Comparison of ENCODE assay signal across 19 cellular contexts in the genomic region with DNA sequence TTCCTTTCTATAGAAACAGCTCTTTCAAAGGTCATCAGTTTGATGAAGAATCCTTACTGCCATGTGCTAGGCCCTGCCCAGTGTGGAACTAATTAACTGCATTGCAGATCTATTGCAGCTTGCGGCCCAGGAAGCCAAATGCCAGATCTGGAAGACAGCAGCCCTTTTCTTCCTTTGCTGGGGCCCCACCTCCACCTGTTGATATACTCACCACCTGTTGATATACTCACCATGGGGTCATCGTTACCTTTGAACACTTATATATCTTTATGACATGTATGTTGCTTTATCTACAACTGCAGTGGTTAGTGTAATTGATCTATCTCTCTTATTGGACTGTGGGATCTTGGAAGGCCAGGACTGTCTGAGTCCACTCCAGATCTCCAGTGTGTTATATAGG.
"Had no signal": no experiment of that assay in that cellular context is flagged by ENCODE, and none has a peak within 500 bp of the region (broad histone marks: within the 10 kb centered on the region; RNA-seq: fewer than 3 reads in every experiment).

No MANE protein-coding gene starts in this region.

- ATAC-seq: K562, SK-N-SH treated with all-trans-retinoic acid at 6 μM for 48 hours had no signal

- H3K4me3 ChIP-seq: K562 had no signal

- FAIRE-seq: K562, RCC 7860 had no signal

- H3K27ac ChIP-seq: KMS-11 had no signal

- DNase-seq: Kasumi-1, MM.1S, NCI-H1092 treated with DMSO at 0.1 percent for 48 hours, NCI-H1694, NCI-H187 treated with DMSO at 0.1 percent for 48 hours, NCI-H2029 treated with DMSO at 0.1 percent for 48 hours, NCI-H2171 treated with DMSO at 0.1 percent for 48 hours, NCI-H345, NCI-H446 treated with DMSO at 0.1 percent for 48 hours, NCI-H510A treated with DMSO at 0.1 percent for 48 hours, NCI-H526, NCI-H748 treated with DMSO at 0.1 percent for 48 hours, Right ventricle myocardium superior, RPMI8226, T-helper 1 cell had no signal
